In genomic region chr1:56389813-56390539, GRCh38 we compare ENCODE assay signal across 17 cellular contexts.
A peak's percentile ranks its signal among the peaks of the same experiment; 100 is the strongest.
DNase-seq lines count a peak whose midpoint lies in the region; TF ChIP-seq lines count a peak whose summit lies in the region.
"Had no signal": no experiment of that assay in that cellular context is flagged by ENCODE, and none has a peak within 500 bp of the region (broad histone marks: within the 10 kb centered on the region; RNA-seq: fewer than 3 reads in every experiment).

No MANE protein-coding gene starts in this region.

- peaks cover 17% of the 10 kb centered on the region for H3K4me1 Mint-ChIP-seq in endothelial cell (ENCODE audit: unreplicated experiment)
- peaks cover 21% of the 10 kb centered on the region for H3K4me1 Mint-ChIP-seq in neural crest cell
- H3K4me1 Mint-ChIP-seq: activated T-helper 17 cell treated with anti-CD3 and anti-CD28 coated beads, Interleukin-2, amount 50 U/mL, for 72 hours; CD14-positive monocyte had no signal

- H3K27me3 Mint-ChIP-seq in endothelial cell (ENCODE audit: unreplicated experiment) (no peaks in the 10 kb centered on the region), neural crest cell (ENCODE audit: low read depth) (no peaks in the 10 kb centered on the region)
- H3K27me3 Mint-ChIP-seq: activated CD4-positive, alpha-beta memory T cell treated with anti-CD3 and anti-CD28 coated beads for 36 hours; stimulated activated naive CD8-positive, alpha-beta T cell treated with anti-CD3 and anti-CD28 coated beads, Interleukin-15, Interleukin-2, amounts not matched to agents 100 ng/mL and 50 ng/mL, for 24 hours had no signal

- H3K27ac Mint-ChIP-seq in endothelial cell (ENCODE audit: unreplicated experiment) (peak overlapping the region; percentile 64), neural crest cell (ENCODE audit: unreplicated experiment) (peak overlapping the region; percentile 88)
- H3K27ac Mint-ChIP-seq: activated CD4-positive, alpha-beta memory T cell treated with anti-CD3 and anti-CD28 coated beads for 36 hours; activated T-helper 17 cell treated with anti-CD3 and anti-CD28 coated beads, Interleukin-2, amount 50 U/mL, for 72 hours; CD14-positive monocyte; stimulated activated naive CD8-positive, alpha-beta T cell treated with anti-CD3 and anti-CD28 coated beads, Interleukin-15, Interleukin-2, amounts not matched to agents 100 ng/mL and 50 ng/mL, for 24 hours had no signal

- H3K9me3 Mint-ChIP-seq in endothelial cell (ENCODE audit: unreplicated experiment) (no peaks in the 10 kb centered on the region), neural crest cell (peaks cover 2% of the 10 kb centered on the region)
- H3K9me3 Mint-ChIP-seq: activated CD4-positive, alpha-beta memory T cell treated with anti-CD3 and anti-CD28 coated beads for 36 hours; activated T-helper 17 cell treated with anti-CD3 and anti-CD28 coated beads, Interleukin-2, amount 50 U/mL, for 72 hours; stimulated activated naive CD8-positive, alpha-beta T cell treated with anti-CD3 and anti-CD28 coated beads, Interleukin-15, Interleukin-2, amounts not matched to agents 100 ng/mL and 50 ng/mL, for 24 hours had no signal

- H3K36me3 Mint-ChIP-seq in endothelial cell (ENCODE audit: low read depth, unreplicated experiment) (no peaks in the 10 kb centered on the region), neural crest cell (ENCODE audit: low read depth) (no peaks in the 10 kb centered on the region)
- H3K36me3 Mint-ChIP-seq: activated CD4-positive, alpha-beta memory T cell treated with anti-CD3 and anti-CD28 coated beads for 36 hours; CD14-positive monocyte had no signal

- peak; percentile 79 for DNase-seq in ELF-1 (ENCODE audit: low read depth, low spot score)
- DNase-seq in NCI-H2171 treated with DMSO at 0.1 percent for 48 hours (lab: John Stamatoyannopoulos, UW) = peak; percentile 45
- DNase-seq in endothelial cell (ENCODE audit: low spot score) = no peak
- peak; percentile 22 for DNase-seq in neural crest cell (ENCODE audit: low read depth, low spot score)
- no peak for DNase-seq in AG08396 (ENCODE audit: low spot score)
- DNase-seq in NCI-H510A (lab: John Stamatoyannopoulos, UW) = no peak
- no peak for DNase-seq in COLO829 (ENCODE audit: low spot score)
- no peak for DNase-seq in stimulated activated CD4-positive, alpha-beta T cell treated with anti-CD3 and anti-CD28 coated beads, Interleukin-4, amount 100 ng/mL, for 24 hours
- DNase-seq: activated CD4-positive, alpha-beta memory T cell treated with anti-CD3 and anti-CD28 coated beads for 36 hours; HCEC 1CT; left cardiac atrium; NCI-H1092; NCI-H526 treated with DMSO at 0.1 percent for 48 hours; T-helper 9 cell had no signal

- no peak for TF ChIP-seq CTCF in endothelial cell (IDR thresholded peaks at IDR 0.05; ENCODE audit: unreplicated experiment)
- TF ChIP-seq CTCF in neural crest cell (conservative IDR thresholded peaks at IDR 0.05) = no peak

- no peak overlapping the region for H3K4me3 Mint-ChIP-seq in endothelial cell (ENCODE audit: unreplicated experiment)
- H3K4me3 Mint-ChIP-seq in neural crest cell = peak overlapping the region; percentile 70
- H3K4me3 Mint-ChIP-seq: activated CD4-positive, alpha-beta memory T cell treated with anti-CD3 and anti-CD28 coated beads for 36 hours; activated T-helper 17 cell treated with anti-CD3 and anti-CD28 coated beads, Interleukin-2, amount 50 U/mL, for 72 hours; CD14-positive monocyte; stimulated activated naive CD8-positive, alpha-beta T cell treated with anti-CD3 and anti-CD28 coated beads, Interleukin-15, Interleukin-2, amounts not matched to agents 100 ng/mL and 50 ng/mL, for 24 hours had no signal

Comparison
In these comparisons a context has a peak if more than half of its experiments do, and no peak if none do; other contexts are left out.
1. DNase-seq: peak in ELF-1 (single experiment), NCI-H2171 treated with DMSO at 0.1 percent for 48 hours (single experiment) and neural crest cell (single experiment); none in endothelial cell (single experiment), AG08396 (single experiment), NCI-H510A (single experiment), COLO829 (single experiment) and stimulated activated CD4-positive, alpha-beta T cell treated with anti-CD3 and anti-CD28 coated beads, Interleukin-4, amount 100 ng/mL, for 24 hours (single experiment).